Comparison of ENCODE assay signal across 13 cellular contexts in genomic region chr5:128199611-128200010, GRCh38.
"Had no signal": no experiment of that assay in that cellular context is flagged by ENCODE, and none has a peak within 500 bp of the region (broad histone marks: within the 10 kb centered on the region; RNA-seq: fewer than 3 reads in every experiment).

No MANE protein-coding gene starts in this region.

- H3K36me3 Mint-ChIP-seq: T-cell had no signal

- H3K4me3 Mint-ChIP-seq: activated naive CD8-positive, alpha-beta T cell treated with anti-CD3 and anti-CD28 coated beads, Interleukin-2, amount 50 U/mL, for 24 hours; nephron progenitor cell; stimulated activated naive CD8-positive, alpha-beta T cell treated with anti-CD3 and anti-CD28 coated beads, Interleukin-15, amount 100 ng/mL, for 72 hours had no signal

- H3K36me3 ChIP-seq: thoracic aorta, upper lobe of right lung had no signal

- H3K9me3 ChIP-seq: sigmoid colon, thoracic aorta, upper lobe of right lung had no signal

- H3K9me3 Mint-ChIP-seq: nephron progenitor cell, T-cell had no signal

- H3K27me3 ChIP-seq: sigmoid colon, upper lobe of right lung had no signal

- DNase-seq: activated CD4-positive, alpha-beta T cell treated with anti-CD3 and anti-CD28 coated beads, Interleukin-2, amount 50 U/mL, for 1 hour; activated CD8-positive, alpha-beta memory T cell treated with anti-CD3 and anti-CD28 coated beads for 24 hours; activated naive CD4-positive, alpha-beta T cell; activated naive CD8-positive, alpha-beta T cell treated with anti-CD3 and anti-CD28 coated beads, Interleukin-2, amount 50 U/mL, for 24 hours; nephron progenitor cell; sigmoid colon; stimulated activated CD4-positive, alpha-beta T cell treated with anti-CD3 and anti-CD28 coated beads, Interleukin-1b, Interleukin-23, amount 100 ng/mL, for 48 hours; stimulated activated naive CD8-positive, alpha-beta T cell treated with anti-CD3 and anti-CD28 coated beads, Interleukin-15, amount 100 ng/mL, for 72 hours; T-cell; T1000; upper lobe of right lung had no signal

- ATAC-seq: activated CD4-positive, CD25-positive, alpha-beta regulatory T cell treated with anti-CD3 and anti-CD28 coated beads, Interleukin-2, amount 50 U/mL, for 24 hours; activated naive CD8-positive, alpha-beta T cell treated with anti-CD3 and anti-CD28 coated beads, Interleukin-2, amount 50 U/mL, for 24 hours; stimulated activated naive CD8-positive, alpha-beta T cell treated with anti-CD3 and anti-CD28 coated beads, Interleukin-15, amount 100 ng/mL, for 72 hours; T-cell had no signal

- H3K27ac ChIP-seq: sigmoid colon, thoracic aorta, upper lobe of right lung had no signal

- H3K4me3 ChIP-seq: sigmoid colon, thoracic aorta, upper lobe of right lung had no signal

- H3K4me1 ChIP-seq: upper lobe of right lung had no signal

- H3K27ac Mint-ChIP-seq: activated naive CD8-positive, alpha-beta T cell treated with anti-CD3 and anti-CD28 coated beads, Interleukin-2, amount 50 U/mL, for 24 hours; nephron progenitor cell; T-cell had no signal
